Comparison of ENCODE assay signal across 11 cellular contexts in genomic region chr13:98315466-98315865, GRCh38.
DNase-seq lines count a peak whose midpoint lies in the region; ATAC-seq, FAIRE-seq and TF ChIP-seq lines count a peak whose summit lies in the region.
"Had no signal": no experiment of that assay in that cellular context is flagged by ENCODE, and none has a peak within 500 bp of the region (broad histone marks: within the 10 kb centered on the region; RNA-seq: fewer than 3 reads in every experiment).

No MANE protein-coding gene starts in this region.

- H3K9ac ChIP-seq in BLaER1 treated with 17β-estradiol and CSF1 and Interleukin-3, amounts not matched to agents 10 nM and 100 nM = peak overlapping the region in 3 of 11 experiments; percentile 1 to 37 (median 2); a peak in 2 of 22 replicates
- H3K9ac ChIP-seq in endothelial cell of umbilical vein (replicated peaks; ENCODE audit: extremely low read depth, insufficient read depth, low read length) = no peak overlapping the region

- H3K9me3 ChIP-seq in BLaER1 treated with 17β-estradiol and CSF1 and Interleukin-3, amounts not matched to agents 10 nM and 100 nM (replicated peaks in 1 of 11) = peaks cover 0 to 6% (median 0%) of the 10 kb centered on the region in 11 experiments; a peak in 3 of 22 replicates
- no peaks in the 10 kb centered on the region for H3K9me3 ChIP-seq in endothelial cell of umbilical vein (replicated peaks; ENCODE audit: control insufficient read depth, insufficient read depth, low read length)

- peaks cover 8 to 61% (median 42%) of the 10 kb centered on the region in 10 experiments; a peak in 19 of 20 replicates for H3K4me1 ChIP-seq in BLaER1 treated with 17β-estradiol and CSF1 and Interleukin-3, amounts not matched to agents 10 nM and 100 nM
- no peaks in the 10 kb centered on the region for H3K4me1 ChIP-seq in endothelial cell of umbilical vein (ENCODE audit: control insufficient read depth, extremely low read depth, insufficient read depth, low read length)

- no peak overlapping the region for H3K4me3 ChIP-seq in BLaER1 treated with 17β-estradiol and CSF1 and Interleukin-3, amounts not matched to agents 10 nM and 100 nM
- no peak overlapping the region for H3K4me3 ChIP-seq in endothelial cell of umbilical vein (replicated peaks in 1 of 3; ENCODE audit: insufficient read depth in 1 of 3, low read depth in 1 of 3, low read length in 3 of 3)

- peak overlapping the region in 7 of 11 experiments; percentile 0 to 54 (median 22); a peak in 9 of 22 replicates for H3K27ac ChIP-seq in BLaER1 treated with 17β-estradiol and CSF1 and Interleukin-3, amounts not matched to agents 10 nM and 100 nM
- H3K27ac ChIP-seq in endothelial cell of umbilical vein (ENCODE audit: insufficient read depth, low read depth, low read length) = no peak overlapping the region

- no peaks in the 10 kb centered on the region for H3K79me2 ChIP-seq in endothelial cell of umbilical vein (ENCODE audit: control insufficient read depth, insufficient read depth, low read length)

- no peak for ATAC-seq in HG03196 (IDR thresholded peaks at IDR 0.05; ENCODE audit: unreplicated experiment)
- ATAC-seq in HG02571 (IDR thresholded peaks at IDR 0.05; ENCODE audit: unreplicated experiment) = no peak

- H4K20me1 ChIP-seq in BLaER1 treated with 17β-estradiol and CSF1 and Interleukin-3, amounts not matched to agents 10 nM and 100 nM = peaks cover 0 to 18% (median 0%) of the 10 kb centered on the region in 11 experiments; a peak in 5 of 22 replicates
- no peaks in the 10 kb centered on the region for H4K20me1 ChIP-seq in endothelial cell of umbilical vein (replicated peaks; ENCODE audit: control insufficient read depth, extremely low read depth, insufficient read depth, low read length)

- intact Hi-C loops in endothelial cell of umbilical vein (cut with micrococcal nuclease) = no loop called here

- CTCF ChIA-PET in endothelial cell of umbilical vein (lab: Charles Lee) = interaction anchor here (1.0 to 1.4 kb wide), 6 partner anchors 11 to 358 kb away, joined by 3 to 5 read pairs (median 3); no protein-coding TSS in a partner anchor

- H3K9me1 ChIP-seq in endothelial cell of umbilical vein (replicated peaks; ENCODE audit: control insufficient read depth, extremely low read depth, insufficient read depth, low read length) = no peaks in the 10 kb centered on the region

- TF ChIP-seq POLR2A in endothelial cell of umbilical vein (IDR thresholded peaks at IDR 0.05; ENCODE audit: low read depth, low read length) = no peak

- peak; percentile 82 for DNase-seq in NCI-H2171 treated with DMSO at 0.1 percent for 48 hours (lab: John Stamatoyannopoulos, UW)
- peak; percentile 59 for DNase-seq in endothelial cell of umbilical vein (ENCODE audit: low read depth, low spot score)
- DNase-seq in myocyte (ENCODE audit: low read depth) = peak; percentile 53
- no peak for DNase-seq in MV-4-11 (lab: John Stamatoyannopoulos, UW)
- no peak for DNase-seq in glomerular visceral epithelial cell (ENCODE audit: extremely low spot score)
- DNase-seq: activated B cell treated with CpG ODN at 0.5 μM for 24 hours; CD4-positive, alpha-beta T cell; NCI-H1930 had no signal

- H3K36me3 ChIP-seq in BLaER1 treated with 17β-estradiol and CSF1 and Interleukin-3, amounts not matched to agents 10 nM and 100 nM = peaks cover 0 to 33% (median 0%) of the 10 kb centered on the region in 11 experiments; a peak in 8 of 22 replicates
- no peaks in the 10 kb centered on the region for H3K36me3 ChIP-seq in endothelial cell of umbilical vein (ENCODE audit: control insufficient read depth in 2 of 2, extremely low read depth in 1 of 2, insufficient read depth in 2 of 2, low read length in 2 of 2)

- dilution Hi-C loops in endothelial cell of umbilical vein (cut with MboI; ENCODE audit: extremely low pct_ligation_motif_present, low sequenced_read_pairs) = no loop called here

- BruUV-seq in endothelial cell of umbilical vein (replicated peaks; lab: Mats Ljungman, UMichigan) = no TSS peak

- FAIRE-seq in endothelial cell of umbilical vein (lab: Jason Lieb, UNC) = peak; percentile 68

- POLR2A ChIA-PET in endothelial cell of umbilical vein (lab: Charles Lee) = no interaction called here

- H3K4me2 ChIP-seq in BLaER1 treated with 17β-estradiol and CSF1 and Interleukin-3, amounts not matched to agents 10 nM and 100 nM = peak overlapping the region; percentile 15 to 70 (median 54); a peak in 20 of 22 replicates
- H3K4me2 ChIP-seq in endothelial cell of umbilical vein (ENCODE audit: insufficient read depth, low read length) = no peak overlapping the region

- no peak overlapping the region for H2AFZ ChIP-seq in endothelial cell of umbilical vein (ENCODE audit: low read depth, low read length)

- TF ChIP-seq CTCF in endothelial cell of umbilical vein (IDR thresholded peaks at IDR 0.05; ENCODE audit: extremely low read depth in 1 of 2, insufficient read depth in 1 of 2, low read depth in 1 of 2, low read length in 2 of 2) = no peak

- no peaks in the 10 kb centered on the region for H3K27me3 ChIP-seq in BLaER1 treated with 17β-estradiol and CSF1 and Interleukin-3, amounts not matched to agents 10 nM and 100 nM
- no peaks in the 10 kb centered on the region for H3K27me3 ChIP-seq in endothelial cell of umbilical vein (ENCODE audit: control insufficient read depth in 2 of 2, insufficient read depth in 2 of 2, low read length in 2 of 2)

TF ChIP-seq in endothelial cell of umbilical vein, 7 proteins besides CTCF, POLR2A, EP300 and RAD21:
- TF ChIP-seq JUN (IDR thresholded peaks at IDR 0.05; ENCODE audit: borderline replicate concordance, insufficient read depth, insufficient read length, low read depth) (no peak), MYC (IDR thresholded peaks at IDR 0.05; ENCODE audit: low read depth, low read length) (no peak), FOS (IDR thresholded peaks at IDR 0.05; ENCODE audit: borderline replicate concordance, insufficient read depth, low read length) (no peak)
TF ChIP-seq in endothelial cell of umbilical vein: peak in this region for 0.

Comparison
In these comparisons a context has a peak if more than half of its experiments do, and no peak if none do; other contexts are left out.
1. DNase-seq: peak in NCI-H2171 treated with DMSO at 0.1 percent for 48 hours (single experiment), endothelial cell of umbilical vein (single experiment) and myocyte (single experiment); none in MV-4-11 (single experiment) and glomerular visceral epithelial cell (single experiment).